ENCODE assay signal across 8 cellular contexts in the genomic region with DNA sequence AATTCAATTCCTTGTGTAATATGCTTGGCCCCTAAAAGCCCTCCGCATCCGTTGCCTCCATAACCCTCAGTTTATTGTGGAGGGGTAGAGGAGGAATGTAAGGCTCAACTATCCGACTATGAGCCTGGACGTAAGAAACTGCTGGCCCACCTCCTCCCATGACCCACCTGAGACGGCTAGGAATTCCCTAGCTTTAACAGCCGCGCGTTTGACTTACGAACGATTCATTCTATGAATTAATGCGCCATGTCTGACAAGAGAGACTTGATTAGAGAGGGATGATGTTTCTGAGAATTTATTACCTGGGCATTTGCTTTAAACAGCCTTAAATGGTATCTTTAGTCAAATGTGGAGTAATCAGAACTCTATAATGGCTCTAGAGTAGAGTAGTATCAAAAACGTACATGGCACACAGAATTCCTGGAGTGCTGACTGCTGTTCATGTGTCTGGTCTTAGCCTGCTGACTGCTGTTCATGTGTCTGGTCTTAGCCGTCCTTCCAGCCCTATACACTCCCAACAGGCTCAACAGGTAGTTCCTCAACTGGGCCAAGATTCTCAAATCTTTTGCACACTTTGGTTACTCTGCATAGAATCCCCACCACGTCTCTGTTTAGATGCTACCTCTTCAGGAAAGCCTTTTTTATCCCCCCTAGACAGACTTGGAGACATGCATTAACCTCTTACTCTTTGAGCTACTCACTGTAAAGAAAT. TPM values are rescaled to one million over a fixed set of nuclear protein-coding genes. Genes with fewer than 3 reads are reported as not detected.
DNase-seq lines count a peak whose midpoint lies in the region; ATAC-seq and TF ChIP-seq lines count a peak whose summit lies in the region.

No MANE protein-coding gene starts in this region.

- H3K27ac ChIP-seq in CD8-positive, alpha-beta T cell (ENCODE audit: low read depth, low read length): no peak overlapping the region
- peak overlapping the region; percentile 66 for H3K27ac ChIP-seq in mammary epithelial cell (ENCODE audit: insufficient read depth, low read depth, low read length)
- H3K27ac ChIP-seq in muscle layer of colon (ENCODE audit: low read depth, low read length): peak overlapping the region; percentile 76

- BruUV-seq in mammary epithelial cell (replicated peaks; lab: Mats Ljungman, UMichigan): no TSS peak

- no peaks in the 10 kb centered on the region for H3K9me3 Mint-ChIP-seq in CD8-positive, alpha-beta T cell

- no peak for TF ChIP-seq CTCF in CD8-positive, alpha-beta T cell (IDR thresholded peaks at IDR 0.05)
- no peak for TF ChIP-seq CTCF in Loucy (conservative IDR thresholded peaks at IDR 0.05; ENCODE audit: low read length)
- TF ChIP-seq CTCF in mammary epithelial cell (conservative IDR thresholded peaks at IDR 0.05 in 1 of 2, IDR thresholded peaks at IDR 0.05 in 1 of 2; ENCODE audit: extremely low read depth in 1 of 2, insufficient read depth in 1 of 2, low read depth in 1 of 2, low read length in 2 of 2): no peak

- H3K36me3 Mint-ChIP-seq in CD8-positive, alpha-beta T cell: peaks cover 2% of the 10 kb centered on the region

- dilution Hi-C loops in mammary epithelial cell (cut with HindIII; ENCODE audit: low sequenced_read_pairs): no loop called here

- H3K27me3 Mint-ChIP-seq in CD8-positive, alpha-beta T cell (ENCODE audit: low read depth): no peaks in the 10 kb centered on the region

- H3K79me2 ChIP-seq in Loucy (ENCODE audit: insufficient read depth, low read length) (peaks cover 49% of the 10 kb centered on the region), mammary epithelial cell (ENCODE audit: insufficient read depth, low read length) (peaks cover 41% of the 10 kb centered on the region)

- H4K20me1 ChIP-seq in Loucy (ENCODE audit: insufficient read depth, low read length, poor library complexity, severe bottlenecking) (peaks cover 29% of the 10 kb centered on the region), mammary epithelial cell (ENCODE audit: insufficient read depth, low read length) (no peaks in the 10 kb centered on the region)

- no peaks in the 10 kb centered on the region for H3K9me2 ChIP-seq in Loucy (replicated peaks; ENCODE audit: low read depth, low read length)

- in situ Hi-C loops in mammary epithelial cell (cut with MboI; ENCODE audit: low sequenced_read_pairs in 2 of 2): no loop called here

- H3K27me3 ChIP-seq in CD8-positive, alpha-beta T cell (ENCODE audit: insufficient read depth, low read length): no peaks in the 10 kb centered on the region
- H3K27me3 ChIP-seq in Loucy (ENCODE audit: insufficient read depth, low read length, poor library complexity, severe bottlenecking): no peaks in the 10 kb centered on the region
- H3K27me3 ChIP-seq in mammary epithelial cell (ENCODE audit: insufficient read depth, low read length): no peaks in the 10 kb centered on the region
- no peaks in the 10 kb centered on the region for H3K27me3 ChIP-seq in muscle layer of colon (ENCODE audit: control insufficient read depth in 1 of 2, insufficient read depth in 2 of 2, low read length in 2 of 2)

- WGBS in mammary epithelial cell (ENCODE audit: low coverage, missing lambda C conversion rate): 62% methylated on average over 13 of the region's 14 CpGs

- H3K27ac Mint-ChIP-seq in CD8-positive, alpha-beta T cell: peak overlapping the region; percentile 84

- H3K36me3 ChIP-seq in CD8-positive, alpha-beta T cell (ENCODE audit: insufficient read depth, low read length): no peaks in the 10 kb centered on the region
- H3K36me3 ChIP-seq in Loucy (ENCODE audit: insufficient read depth, low read length) (no peaks in the 10 kb centered on the region), mammary epithelial cell (ENCODE audit: insufficient read depth, low read length) (no peaks in the 10 kb centered on the region), muscle layer of colon (ENCODE audit: insufficient read depth, low read length) (no peaks in the 10 kb centered on the region)

- H3K9ac ChIP-seq in Loucy (ENCODE audit: low read depth, low read length, poor library complexity, severe bottlenecking) (peak overlapping the region; percentile 90), mammary epithelial cell (ENCODE audit: insufficient read depth, low read length) (peak overlapping the region; percentile 68), muscle layer of colon (ENCODE audit: low read length) (peak overlapping the region; percentile 25)

- peaks cover 37% of the 10 kb centered on the region for H3K4me1 Mint-ChIP-seq in CD8-positive, alpha-beta T cell (ENCODE audit: low read depth)

- H3K4me2 ChIP-seq in Loucy (ENCODE audit: low read depth, low read length, poor library complexity, severe bottlenecking) (peak overlapping the region; percentile 83), mammary epithelial cell (ENCODE audit: insufficient read depth, low read depth, low read length) (peak overlapping the region; percentile 95)

- H3K4me3 Mint-ChIP-seq in CD8-positive, alpha-beta T cell: peak overlapping the region; percentile 88

- H2AFZ ChIP-seq in Loucy (ENCODE audit: low read length) (peak overlapping the region; percentile 89), mammary epithelial cell (ENCODE audit: low read depth, low read length) (peak overlapping the region; percentile 96)

- H3K9me3 ChIP-seq in CD8-positive, alpha-beta T cell (ENCODE audit: low read length): no peaks in the 10 kb centered on the region
- H3K9me3 ChIP-seq in Loucy (ENCODE audit: insufficient read depth, low read depth, low read length) (no peaks in the 10 kb centered on the region), mammary epithelial cell (replicated peaks; ENCODE audit: insufficient read depth, low read length) (no peaks in the 10 kb centered on the region), muscle layer of colon (ENCODE audit: low read length) (no peaks in the 10 kb centered on the region)

- peaks cover 17% of the 10 kb centered on the region for H3K4me1 ChIP-seq in CD8-positive, alpha-beta T cell (ENCODE audit: insufficient read depth, low read length)
- H3K4me1 ChIP-seq in Loucy (ENCODE audit: insufficient read depth, low read length, poor library complexity, severe bottlenecking): peaks cover 34% of the 10 kb centered on the region
- H3K4me1 ChIP-seq in mammary epithelial cell (ENCODE audit: insufficient read depth, low read length): peaks cover 11% of the 10 kb centered on the region
- peaks cover 12% of the 10 kb centered on the region for H3K4me1 ChIP-seq in muscle layer of colon (ENCODE audit: insufficient read depth, low read length)

- intact Hi-C loops in CD8-positive, alpha-beta T cell (cut with DNase I, micrococcal nuclease): loop anchor here (1.0 to 10.0 kb wide), 7 partner anchors 49 to 1677 kb away; a partner anchor contains a TSS
- intact Hi-C loops in mammary epithelial cell (cut with micrococcal nuclease): loop anchor here (2.0 to 10.0 kb wide), 3 partner anchors 49 to 327 kb away; a partner anchor contains a TSS

- no peak for DNase-seq in CD8-positive, alpha-beta T cell
- DNase-seq in mammary epithelial cell: no peak
- no peak for DNase-seq in HCEC 1CT
- DNase-seq in stimulated activated CD4-positive, alpha-beta T cell treated with anti-CD3 and anti-CD28 coated beads, Interleukin-4, amount 100 ng/mL, for 1 hour: no peak
- no peak for DNase-seq in NCI-H1436 (lab: John Stamatoyannopoulos, UW)
- no peak for DNase-seq in activated CD4-positive, CD25-positive, alpha-beta regulatory T cell (lab: John Stamatoyannopoulos, UW)

- POLR2A ChIA-PET in CD8-positive, alpha-beta T cell (lab: Charles Lee): interaction anchor here (0.7 to 1.1 kb wide), 2 partner anchors 50 to 1600 kb away, joined by 3 read pairs; no protein-coding TSS in a partner anchor

- H3K4me3 ChIP-seq in CD8-positive, alpha-beta T cell (ENCODE audit: low read depth, low read length): peak overlapping the region; percentile 64
- H3K4me3 ChIP-seq in Loucy (ENCODE audit: low read length, poor library complexity, severe bottlenecking) (peak overlapping the region; percentile 86), mammary epithelial cell (replicated peaks in 1 of 3; ENCODE audit: insufficient read depth in 1 of 3, low read depth in 2 of 3, low read length in 3 of 3) (peak overlapping the region; percentile 92 to 98 (median 98)), muscle layer of colon (ENCODE audit: low read depth in 1 of 2, low read length in 2 of 2) (peak overlapping the region; percentile 66 to 90)

- CTCF ChIA-PET in CD8-positive, alpha-beta T cell (lab: Charles Lee): interaction anchor here (1.3 to 1.8 kb wide), 2 partner anchors 12 to 177 kb away, joined by 4 to 5 read pairs; no protein-coding TSS in a partner anchor
- CTCF ChIA-PET in mammary epithelial cell (lab: Charles Lee; ENCODE audit: low non-redundant PET): no interaction called here

- H3F3A ChIP-seq in Loucy (ENCODE audit: low read depth): no peaks in the 10 kb centered on the region

- no peak for ATAC-seq in CD8-positive, alpha-beta T cell

RNA-seq across cellular contexts. Expression of a gene that starts 0.9 kb away (rescaled TPM):
- total RNA-seq in CD8-positive, alpha-beta T cell: 10 to 100 TPM; 26.5 to 30.9 TPM
- 10 to 100 TPM; 43.7 to 76.3 TPM for total RNA-seq in mammary epithelial cell
- polyA plus RNA-seq in mammary epithelial cell: 10.1 TPM
- polyA minus RNA-seq in mammary epithelial cell: 35.1 TPM

RNA-seq across cellular contexts. Expression of a gene that starts 49.3 kb away (rescaled TPM):
- 10 to 100 TPM; 28.4 to 33.8 TPM for total RNA-seq in CD8-positive, alpha-beta T cell
- 10 to 100 TPM; 23.0 to 39.3 TPM for total RNA-seq in mammary epithelial cell
- polyA plus RNA-seq in mammary epithelial cell: 21.8 TPM
- polyA minus RNA-seq in mammary epithelial cell: 46.2 TPM

Comparison
In these comparisons a context has a peak if more than half of its experiments do, and no peak if none do; other contexts are left out.
1. H3K9ac ChIP-seq: peak in every context shown above with its lines; median percentile 90 in Loucy; 68 in mammary epithelial cell; 25 in muscle layer of colon.